In genomic region chr14:50085570-50086315, GRCh38 we compare ENCODE assay signal across 9 cellular contexts. TPM values are rescaled to one million over a fixed set of nuclear protein-coding genes. Genes with fewer than 3 reads are reported as not detected.
DNase-seq lines count a peak whose midpoint lies in the region; ATAC-seq lines count a peak whose summit lies in the region.
"Had no signal": no experiment of that assay in that cellular context is flagged by ENCODE, and none has a peak within 500 bp of the region (broad histone marks: within the 10 kb centered on the region; RNA-seq: fewer than 3 reads in every experiment).

No MANE protein-coding gene starts in this region.

- DNase-seq in activated T-cell treated with anti-CD3 and anti-CD28 coated beads, Interleukin-2, amount 50 U/mL, for 72 hours, result peak; percentile 47 to 53
- DNase-seq in occipital lobe (lab: John Stamatoyannopoulos, UW), result peak; percentile 18
- no peak for DNase-seq in GOT3 (lab: John Stamatoyannopoulos, UW)
- no peak for DNase-seq in SKM-1 (lab: John Stamatoyannopoulos, UW; ENCODE audit: unreplicated experiment)
- DNase-seq in SHP77 treated with DMSO at 0.1 percent for 48 hours (lab: John Stamatoyannopoulos, UW), result no peak

- peak overlapping the region; percentile 59 to 78 for H3K4me3 Mint-ChIP-seq in activated T-cell treated with anti-CD3 and anti-CD28 coated beads, Interleukin-2, amount 50 U/mL, for 72 hours

- no peak overlapping the region for H2AFZ ChIP-seq in ACC112 (ENCODE audit: low read length, unreplicated experiment)

- peak overlapping the region; percentile 50 for H3K27ac ChIP-seq in ACC112 (ENCODE audit: low read depth, low read length)
- H3K27ac ChIP-seq: cardiac muscle cell had no signal

- H3K27me3 Mint-ChIP-seq in activated T-cell treated with anti-CD3 and anti-CD28 coated beads, Interleukin-2, amount 50 U/mL, for 72 hours (ENCODE audit: low read depth), result no peaks in the 10 kb centered on the region

- peak overlapping the region; percentile 96 for H3K27ac Mint-ChIP-seq in activated T-cell treated with anti-CD3 and anti-CD28 coated beads, Interleukin-2, amount 50 U/mL, for 72 hours

- H3K36me3 Mint-ChIP-seq in activated T-cell treated with anti-CD3 and anti-CD28 coated beads, Interleukin-2, amount 50 U/mL, for 72 hours (ENCODE audit: insufficient read depth in 2 of 2), result peaks cover 1 to 4% of the 10 kb centered on the region in 2 donors

- peak; percentile 61 for ATAC-seq in GM18909 (IDR thresholded peaks at IDR 0.05; ENCODE audit: poor library complexity, unreplicated experiment)
- ATAC-seq in HG03064 (IDR thresholded peaks at IDR 0.05; ENCODE audit: low read depth, unreplicated experiment), result peak; percentile 56
- ATAC-seq in activated T-cell treated with anti-CD3 and anti-CD28 coated beads, Interleukin-2, amount 50 U/mL, for 72 hours (replicated peaks in 1 of 2), result peak; percentile 8 to 33

- H3K4me3 ChIP-seq in ACC112 (ENCODE audit: low read depth, low read length), result no peak overlapping the region
- H3K4me3 ChIP-seq: cardiac muscle cell had no signal

- peaks cover 12% of the 10 kb centered on the region for H3K4me1 ChIP-seq in ACC112 (ENCODE audit: control insufficient read depth, insufficient read depth, low read length, unreplicated experiment)

- no peaks in the 10 kb centered on the region for H3K27me3 ChIP-seq in ACC112 (ENCODE audit: insufficient read depth, low read length)
- H3K27me3 ChIP-seq: cardiac muscle cell had no signal

- no peaks in the 10 kb centered on the region for H3K79me2 ChIP-seq in ACC112 (ENCODE audit: control insufficient read depth, insufficient read depth, low read length, unreplicated experiment)

- peaks cover 97% of the 10 kb centered on the region for H3K4me1 Mint-ChIP-seq in activated T-cell treated with anti-CD3 and anti-CD28 coated beads, Interleukin-2, amount 50 U/mL, for 72 hours (ENCODE audit: low read depth)

- H3K36me3 ChIP-seq in ACC112 (ENCODE audit: insufficient read depth, low read length), result no peaks in the 10 kb centered on the region
- H3K36me3 ChIP-seq: cardiac muscle cell had no signal

- peaks cover 0 to under 1% of the 10 kb centered on the region in 2 donors for H3K9me3 Mint-ChIP-seq in activated T-cell treated with anti-CD3 and anti-CD28 coated beads, Interleukin-2, amount 50 U/mL, for 72 hours

RNA-seq across cellular contexts. Expression of gene VCPKMT, which starts 30.6 kb away (rescaled TPM):
- 10 to 100 TPM; 11.3 to 13.8 TPM for total RNA-seq in activated T-cell treated with anti-CD3 and anti-CD28 coated beads, Interleukin-2, amount 50 U/mL, for 72 hours
- 12.0 TPM for total RNA-seq in occipital lobe

Comparison
In these comparisons a context has a peak if more than half of its experiments do, and no peak if none do; other contexts are left out.
1. DNase-seq: peak in activated T-cell treated with anti-CD3 and anti-CD28 coated beads, Interleukin-2, amount 50 U/mL, for 72 hours (2 of 2) and occipital lobe (single experiment); none in GOT3 (single experiment), SKM-1 (single experiment) and SHP77 treated with DMSO at 0.1 percent for 48 hours (single experiment).
2. Peak in every context shown above with its lines, with median percentiles within 50 percentile points of each other: ATAC-seq.